In the genomic region with DNA sequence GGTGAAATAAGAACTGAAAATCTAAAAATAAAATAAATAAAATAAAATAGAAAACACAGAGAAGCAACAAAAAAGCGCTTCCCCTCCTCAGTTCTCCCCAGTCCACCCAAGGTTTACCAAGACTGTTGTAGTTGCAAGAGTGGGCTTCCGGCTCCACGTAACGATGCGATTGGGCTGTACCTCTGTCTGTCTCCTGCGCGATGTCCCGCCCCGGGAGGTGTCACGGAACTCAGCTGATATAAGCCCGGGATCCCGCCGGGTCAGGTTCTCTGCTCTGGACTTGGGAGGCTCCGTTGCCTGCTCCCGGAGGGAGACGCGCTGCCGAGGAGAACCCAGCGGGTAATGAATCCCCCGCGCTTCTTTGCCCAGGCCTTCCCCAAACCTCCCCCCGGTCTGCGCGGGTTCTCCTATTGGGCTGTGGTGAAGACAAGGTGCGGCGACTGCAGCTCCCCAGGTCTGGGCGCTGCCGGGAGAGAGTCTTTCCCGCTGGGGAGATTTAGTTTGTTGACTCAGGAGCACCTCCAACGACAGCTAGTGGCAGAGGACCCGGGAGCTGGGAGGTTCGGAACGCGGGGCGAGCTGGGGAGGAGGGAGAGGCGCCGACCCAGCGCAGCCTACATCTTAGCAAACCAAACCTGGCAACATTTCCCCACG, we compare ENCODE assay signal across 1 cellular context.
TF ChIP-seq lines count a peak whose summit lies in the region.

A gene (plus strand): TSS at position 268 of the 654 bp plus-strand sequence. CDS start 15,619 bp downstream, outside the sequence.

TF ChIP-seq in H1, 55 proteins besides CTCF, POLR2A, EP300 and RAD21 (continued from another document):
- TF ChIP-seq SUZ12 (IDR thresholded peaks at IDR 0.05; ENCODE audit: low read length) = no peak; the same call in 1 of the 2 replicates
- peak; percentile 61 for TF ChIP-seq KDM4A (IDR thresholded peaks at IDR 0.05; ENCODE audit: low read depth, low read length, severe bottlenecking)
- TF ChIP-seq TBP (IDR thresholded peaks at IDR 0.05; ENCODE audit: low read depth, low read length) = peak; percentile 82; the same call in 1 of the 2 replicates
